ENCODE assay signal across 24 cellular contexts in genomic region chr4:38400946-38401345, GRCh38.
"Had no signal": no experiment of that assay in that cellular context is flagged by ENCODE, and none has a peak within 500 bp of the region (broad histone marks: within the 10 kb centered on the region; RNA-seq: fewer than 3 reads in every experiment).

No MANE protein-coding gene starts in this region.

- DNase-seq: activated CD4-positive, alpha-beta T cell treated with anti-CD3 and anti-CD28 coated beads for 36 hours; activated CD4-positive, alpha-beta T cell treated with anti-CD3 and anti-CD28 coated beads, Interleukin-2, amount 50 U/mL, for 48 hours; activated effector memory CD4-positive, alpha-beta T cell treated with Interleukin-2 at 50 U/mL for 16 hours; activated naive CD4-positive, alpha-beta T cell treated with anti-CD3 and anti-CD28 coated beads for 36 hours; activated naive CD8-positive, alpha-beta T cell treated with anti-CD3 and anti-CD28 coated beads, Interleukin-2, amount 10 ng/mL, durations not matched to agents 7 days and 5 days; activated T-cell treated with anti-CD3 and anti-CD28 coated beads, Interleukin-2, amount 50 U/mL, for 72 hours; amygdala; central memory CD4-positive, alpha-beta T cell; effector memory CD4-positive, alpha-beta T cell; heart left ventricle; islet precursor cell; natural killer cell; retina; sigmoid colon; stimulated activated CD4-positive, alpha-beta T cell treated with anti-CD3 and anti-CD28 coated beads, Interleukin-4, amount 100 ng/mL, for 1 hour; stimulated activated naive CD4-positive, alpha-beta T cell; T1000; upper lobe of left lung had no signal

- H3K27me3 Mint-ChIP-seq: activated CD4-positive, alpha-beta T cell treated with anti-CD3 and anti-CD28 coated beads for 36 hours; activated naive CD8-positive, alpha-beta T cell treated with anti-CD3 and anti-CD28 coated beads, Interleukin-2, amount 10 ng/mL, durations not matched to agents 7 days and 5 days had no signal

- H3K36me3 ChIP-seq: esophagus muscularis mucosa, heart left ventricle, sigmoid colon, thoracic aorta, upper lobe of left lung had no signal

- H3K9me3 ChIP-seq: esophagus muscularis mucosa, sigmoid colon, thoracic aorta, upper lobe of left lung had no signal

- H3K27ac Mint-ChIP-seq: activated CD4-positive, alpha-beta T cell treated with anti-CD3 and anti-CD28 coated beads for 36 hours; activated naive CD4-positive, alpha-beta T cell treated with anti-CD3 and anti-CD28 coated beads for 36 hours; activated naive CD8-positive, alpha-beta T cell treated with anti-CD3 and anti-CD28 coated beads, Interleukin-2, amount 10 ng/mL, durations not matched to agents 7 days and 5 days; activated T-cell treated with anti-CD3 and anti-CD28 coated beads, Interleukin-2, amount 50 U/mL, for 72 hours; natural killer cell; T-helper 1 cell treated with Interleukin-12 subunit alpha and Interleukin-12 subunit beta and Interleukin-4 antibody, amounts not matched to agents 30 μg/mL and 1 μg/mL, for 36 hours; WTC11 had no signal

- H3K4me3 ChIP-seq: esophagus muscularis mucosa, heart left ventricle, lung, sigmoid colon, thoracic aorta, upper lobe of left lung had no signal

- H3K27me3 ChIP-seq: esophagus muscularis mucosa, heart left ventricle, sigmoid colon, upper lobe of left lung had no signal

- H3K4me1 ChIP-seq: esophagus muscularis mucosa, sigmoid colon, upper lobe of left lung had no signal

- H3K4me1 Mint-ChIP-seq: activated CD4-positive, alpha-beta T cell treated with anti-CD3 and anti-CD28 coated beads for 36 hours; activated naive CD8-positive, alpha-beta T cell treated with anti-CD3 and anti-CD28 coated beads, Interleukin-2, amount 10 ng/mL, durations not matched to agents 7 days and 5 days; WTC11 had no signal

- H3K36me3 Mint-ChIP-seq: natural killer cell had no signal

- H3K27ac ChIP-seq: esophagus muscularis mucosa, heart left ventricle, sigmoid colon, thoracic aorta, upper lobe of left lung had no signal

- H3K4me3 Mint-ChIP-seq: activated CD4-positive, alpha-beta T cell treated with anti-CD3 and anti-CD28 coated beads for 36 hours; activated naive CD4-positive, alpha-beta T cell treated with anti-CD3 and anti-CD28 coated beads for 36 hours; activated naive CD8-positive, alpha-beta T cell treated with anti-CD3 and anti-CD28 coated beads, Interleukin-2, amount 10 ng/mL, durations not matched to agents 7 days and 5 days; activated T-cell treated with anti-CD3 and anti-CD28 coated beads, Interleukin-2, amount 50 U/mL, for 72 hours; natural killer cell; T-helper 1 cell treated with Interleukin-12 subunit alpha and Interleukin-12 subunit beta and Interleukin-4 antibody, amounts not matched to agents 30 μg/mL and 1 μg/mL, for 36 hours; WTC11 had no signal

- ATAC-seq: activated CD4-positive, alpha-beta T cell treated with anti-CD3 and anti-CD28 coated beads for 36 hours; activated T-cell treated with anti-CD3 and anti-CD28 coated beads, Interleukin-2, amount 50 U/mL, for 72 hours; heart left ventricle; left lobe of liver; natural killer cell; WTC11 had no signal
